15 cellular contexts compared by ENCODE assay signal in genomic region chr17:39064374-39064773, GRCh38.
DNase-seq lines count a peak whose midpoint lies in the region; TF ChIP-seq lines count a peak whose summit lies in the region.
"Had no signal": no experiment of that assay in that cellular context is flagged by ENCODE, and none has a peak within 500 bp of the region (broad histone marks: within the 10 kb centered on the region; RNA-seq: fewer than 3 reads in every experiment).

No MANE protein-coding gene starts in this region.

- peaks cover under 1% of the 10 kb centered on the region for H3K27me3 Mint-ChIP-seq in nephron (ENCODE audit: low read depth)

- H3K36me3 Mint-ChIP-seq in nephron (ENCODE audit: low read depth), result no peaks in the 10 kb centered on the region
- H3K36me3 Mint-ChIP-seq: immature natural killer cell had no signal

- no peaks in the 10 kb centered on the region for H3K9me3 ChIP-seq in MG63

- H3K4me1 Mint-ChIP-seq in nephron, result peaks cover 45% of the 10 kb centered on the region

- TF ChIP-seq CTCF in nephron (IDR thresholded peaks at IDR 0.05; ENCODE audit: unreplicated experiment in 3 of 3), result no peak

- H3K36me3 ChIP-seq in MG63, result no peaks in the 10 kb centered on the region

- H3K9me3 Mint-ChIP-seq in nephron, result no peaks in the 10 kb centered on the region
- H3K9me3 Mint-ChIP-seq: immature natural killer cell had no signal

- H3K27me3 ChIP-seq in MG63, result no peaks in the 10 kb centered on the region; the same call in 1 of the 2 replicates
- H3K27me3 ChIP-seq: dorsolateral prefrontal cortex had no signal

- H3K4me3 ChIP-seq in MG63, result no peak overlapping the region
- H3K4me3 ChIP-seq: dorsolateral prefrontal cortex had no signal

- DNase-seq in AG20443 (ENCODE audit: low spot score) (peak; percentile 89), MG63 (peak; percentile 75), dedifferentiated amniotic fluid mesenchymal stem cell (ENCODE audit: extremely low spot score) (peak; percentile 29), AML-193 (lab: John Stamatoyannopoulos, UW) (no peak), NCI-H1092 treated with DMSO at 0.1 percent for 48 hours (lab: John Stamatoyannopoulos, UW) (no peak), SKM-1 (lab: John Stamatoyannopoulos, UW; ENCODE audit: unreplicated experiment) (no peak)
- no peak for DNase-seq in activated CD4-positive, CD25-positive, alpha-beta regulatory T cell treated with anti-CD3 and anti-CD28 coated beads, Interleukin-2, amount 50 U/mL, for 72 hours
- DNase-seq: amniotic stem cell; dorsolateral prefrontal cortex; immature natural killer cell; NCI-H2107; SHP77; stimulated activated CD4-positive, alpha-beta T cell treated with anti-CD3 and anti-CD28 coated beads, Interleukin-15, amount 100 ng/mL, for 24 hours; T-helper 9 cell had no signal

- peak overlapping the region in 1 of 3 experiments; percentile 41 for H3K4me3 Mint-ChIP-seq in nephron
- H3K4me3 Mint-ChIP-seq: immature natural killer cell had no signal

- H3K27ac Mint-ChIP-seq in nephron, result peak overlapping the region in 2 of 3 experiments; percentile 93 to 96
- H3K27ac Mint-ChIP-seq: immature natural killer cell had no signal

Comparison
In these comparisons a context has a peak if more than half of its experiments do, and no peak if none do; other contexts are left out.
1. DNase-seq: peak in AG20443 (single experiment), MG63 (single experiment) and dedifferentiated amniotic fluid mesenchymal stem cell (single experiment); none in AML-193 (0 of 2), NCI-H1092 treated with DMSO at 0.1 percent for 48 hours (single experiment), SKM-1 (single experiment) and activated CD4-positive, CD25-positive, alpha-beta regulatory T cell treated with anti-CD3 and anti-CD28 coated beads, Interleukin-2, amount 50 U/mL, for 72 hours (single experiment).